Comparison of ENCODE assay signal across 1 cellular context in the genomic region with DNA sequence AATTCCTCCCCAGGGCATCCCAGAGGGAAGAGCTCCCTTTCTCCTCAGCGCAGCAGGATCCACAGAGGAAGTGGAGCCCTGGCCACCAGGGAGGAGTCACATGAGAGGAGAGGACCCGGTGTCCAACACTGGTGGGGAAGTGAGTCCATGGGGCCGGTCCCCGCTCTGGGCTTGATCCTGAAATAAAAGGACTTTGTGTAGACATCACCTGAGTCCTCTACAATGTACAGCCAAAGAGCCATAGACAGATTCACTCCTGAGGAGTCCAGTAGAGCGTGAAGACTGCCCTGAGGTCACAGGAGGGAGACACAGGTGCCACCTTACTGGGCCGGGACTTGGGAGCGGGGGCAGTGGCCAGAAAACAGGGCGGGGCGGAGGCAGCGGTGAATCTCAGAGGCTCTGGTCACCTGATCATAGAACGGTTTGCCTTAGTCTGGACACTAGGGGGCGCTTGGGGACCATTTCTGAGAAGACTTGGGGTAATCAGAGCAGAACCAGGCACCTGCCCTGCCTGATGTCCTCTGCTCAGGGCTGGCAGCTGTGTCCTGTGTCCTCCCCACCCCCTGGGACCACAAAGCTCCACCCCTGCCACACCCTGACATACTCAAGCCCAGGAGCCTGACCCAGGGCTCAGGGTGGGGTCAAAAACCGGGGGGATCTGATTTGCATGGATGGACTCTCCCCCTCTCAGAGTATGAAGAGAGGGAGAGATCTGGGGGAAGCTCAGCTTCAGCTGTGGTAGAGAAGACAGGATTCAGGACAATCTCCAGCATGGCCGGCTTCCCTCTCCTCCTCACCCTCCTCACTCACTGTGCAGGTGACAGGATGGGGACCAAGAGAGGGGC.
TF ChIP-seq lines count a peak whose summit lies in the region.

No MANE protein-coding gene starts in this region.

TF ChIP-seq in K562, 482 proteins besides CTCF, POLR2A, EP300 and RAD21 (continued from another document and continues in another):
- peak; percentile 98 for TF ChIP-seq USF1 (CRISPR knock-in tag; IDR thresholded peaks at IDR 0.05)
- no peak for TF ChIP-seq ZNF146 (CRISPR knock-in tag; IDR thresholded peaks at IDR 0.05; ENCODE audit: unreplicated experiment)
- TF ChIP-seq CEBPG (CRISPR knock-in tag; IDR thresholded peaks at IDR 0.05) = peak; percentile 49; the same call in 1 of the 2 replicates
- no peak for TF ChIP-seq CEBPG (tag; conservative IDR thresholded peaks at IDR 0.05 in 1 of 2, IDR thresholded peaks at IDR 0.05 in 1 of 2)
- TF ChIP-seq DIDO1 (tag; IDR thresholded peaks at IDR 0.05; ENCODE audit: low read depth) = peak; percentile 30; the same call in 1 of the 2 replicates
- no peak for TF ChIP-seq KHSRP (IDR thresholded peaks at IDR 0.05)
- TF ChIP-seq ZEB2 (IDR thresholded peaks at IDR 0.05) = peak; percentile 78
- TF ChIP-seq TCF3 (CRISPR knock-in tag; IDR thresholded peaks at IDR 0.05) = peak; percentile 61
- peak in 1 of 2 experiments; percentile 87 for TF ChIP-seq KDM1A (IDR thresholded peaks at IDR 0.05)
- TF ChIP-seq SP1 (CRISPR knock-in tag; IDR thresholded peaks at IDR 0.05) = peak; percentile 59; the same call in 1 of the 2 replicates
- peak; percentile 22 to 80; a peak in 3 of 4 replicates for TF ChIP-seq ZMIZ1 (IDR thresholded peaks at IDR 0.05; ENCODE audit: low read depth in 2 of 2, low read length in 2 of 2)
- TF ChIP-seq ESRRA (IDR thresholded peaks at IDR 0.05; ENCODE audit: borderline replicate concordance, low read depth) = peak; percentile 79
- peak; percentile 23 for TF ChIP-seq HNRNPLL (IDR thresholded peaks at IDR 0.05; ENCODE audit: low read depth, low read length, poor library complexity, severe bottlenecking)
- TF ChIP-seq FOXJ3 (CRISPR knock-in tag; IDR thresholded peaks at IDR 0.05) = no peak
- TF ChIP-seq ARID3B (CRISPR knock-in tag; IDR thresholded peaks at IDR 0.05; ENCODE audit: borderline replicate concordance) = no peak; the same call in 1 of the 2 replicates
- peak in 1 of 3 experiments; percentile 53 for TF ChIP-seq YY1 (IDR thresholded peaks at IDR 0.05; ENCODE audit: borderline replicate concordance in 1 of 3, control insufficient read depth in 1 of 3, extremely low read depth in 1 of 3, insufficient read depth in 3 of 3, insufficient read length in 1 of 3, insufficient replicate concordance in 2 of 3, low read depth in 1 of 3, low read length in 2 of 3)
- peak; percentile 51 for TF ChIP-seq CBFA2T3 (IDR thresholded peaks at IDR 0.05)
- TF ChIP-seq SREBF1 (IDR thresholded peaks at IDR 0.05; ENCODE audit: borderline replicate concordance, low read depth, low read length) = peak; percentile 98
- peak; percentile 100 for TF ChIP-seq MITF (IDR thresholded peaks at IDR 0.05)
- TF ChIP-seq E2F1 (CRISPR knock-in tag; IDR thresholded peaks at IDR 0.05) = peak; percentile 76
- TF ChIP-seq SRSF3 (IDR thresholded peaks at IDR 0.05; ENCODE audit: insufficient read depth, low read length) = peak; percentile 38; the same call in 1 of the 2 replicates
- no peak for TF ChIP-seq BRCA1 (IDR thresholded peaks at IDR 0.05)
- 0 out of 2 replicates have a peak, but pooled peaks have one; percentile 26 for TF ChIP-seq BRCA1 (CRISPR knock-in tag; IDR thresholded peaks at IDR 0.05)
- no peak for TF ChIP-seq MYNN (IDR thresholded peaks at IDR 0.05)
- no peak; the same call in 1 of the 2 replicates for TF ChIP-seq MYNN (CRISPR knock-in tag; IDR thresholded peaks at IDR 0.05)
- no peak for TF ChIP-seq POLR2B (IDR thresholded peaks at IDR 0.05; ENCODE audit: low read depth, partially characterized antibody)
- TF ChIP-seq NR4A1 (CRISPR knock-in tag; IDR thresholded peaks at IDR 0.05) = no peak
- TF ChIP-seq NR4A1 (tag; IDR thresholded peaks at IDR 0.05) = 0 out of 2 replicates have a peak, but pooled peaks have one; percentile 33
- TF ChIP-seq ZBTB12 (CRISPR knock-in tag; IDR thresholded peaks at IDR 0.05) = no peak
- peak; percentile 79; the same call in 1 of the 2 replicates for TF ChIP-seq SOX6 (IDR thresholded peaks at IDR 0.05)
- TF ChIP-seq, protein P1, sequence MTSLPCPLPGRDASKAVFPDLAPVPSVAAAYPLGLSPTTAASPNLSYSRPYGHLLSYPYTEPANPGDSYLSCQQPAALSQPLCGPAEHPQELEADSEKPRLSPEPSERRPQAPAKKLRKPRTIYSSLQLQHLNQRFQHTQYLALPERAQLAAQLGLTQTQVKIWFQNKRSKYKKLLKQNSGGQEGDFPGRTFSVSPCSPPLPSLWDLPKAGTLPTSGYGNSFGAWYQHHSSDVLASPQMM (CRISPR knock-in tag; IDR thresholded peaks at IDR 0.05) = no peak
- no peak for TF ChIP-seq GTF2F1 (IDR thresholded peaks at IDR 0.05; ENCODE audit: low read depth, low read length)
- TF ChIP-seq ZNF143 (CRISPR knock-in tag; IDR thresholded peaks at IDR 0.05) = peak; percentile 56
- TF ChIP-seq NCOA1 (IDR thresholded peaks at IDR 0.05; ENCODE audit: low read depth) = no peak
- peak; percentile 96 for TF ChIP-seq RAD51 (IDR thresholded peaks at IDR 0.05; ENCODE audit: borderline replicate concordance, low read depth)
- no peak for TF ChIP-seq THAP7 (CRISPR knock-in tag; IDR thresholded peaks at IDR 0.05)
- TF ChIP-seq, protein P2, sequence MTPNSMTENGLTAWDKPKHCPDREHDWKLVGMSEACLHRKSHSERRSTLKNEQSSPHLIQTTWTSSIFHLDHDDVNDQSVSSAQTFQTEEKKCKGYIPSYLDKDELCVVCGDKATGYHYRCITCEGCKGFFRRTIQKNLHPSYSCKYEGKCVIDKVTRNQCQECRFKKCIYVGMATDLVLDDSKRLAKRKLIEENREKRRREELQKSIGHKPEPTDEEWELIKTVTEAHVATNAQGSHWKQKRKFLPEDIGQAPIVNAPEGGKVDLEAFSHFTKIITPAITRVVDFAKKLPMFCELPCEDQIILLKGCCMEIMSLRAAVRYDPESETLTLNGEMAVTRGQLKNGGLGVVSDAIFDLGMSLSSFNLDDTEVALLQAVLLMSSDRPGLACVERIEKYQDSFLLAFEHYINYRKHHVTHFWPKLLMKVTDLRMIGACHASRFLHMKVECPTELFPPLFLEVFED (CRISPR knock-in tag; conservative IDR thresholded peaks at IDR 0.05) = peak; percentile 29
- peak in 1 of 2 experiments; percentile 39; a peak in 1 of 4 replicates for TF ChIP-seq MLX (CRISPR knock-in tag; conservative IDR thresholded peaks at IDR 0.05)
- TF ChIP-seq NR2C2 (CRISPR knock-in tag; IDR thresholded peaks at IDR 0.05) = 0 out of 2 replicates have a peak, but pooled peaks have one; percentile 53
- no peak for TF ChIP-seq NR2C2 (tag; IDR thresholded peaks at IDR 0.05)
